31 cellular contexts compared by ENCODE assay signal in the genomic region with DNA sequence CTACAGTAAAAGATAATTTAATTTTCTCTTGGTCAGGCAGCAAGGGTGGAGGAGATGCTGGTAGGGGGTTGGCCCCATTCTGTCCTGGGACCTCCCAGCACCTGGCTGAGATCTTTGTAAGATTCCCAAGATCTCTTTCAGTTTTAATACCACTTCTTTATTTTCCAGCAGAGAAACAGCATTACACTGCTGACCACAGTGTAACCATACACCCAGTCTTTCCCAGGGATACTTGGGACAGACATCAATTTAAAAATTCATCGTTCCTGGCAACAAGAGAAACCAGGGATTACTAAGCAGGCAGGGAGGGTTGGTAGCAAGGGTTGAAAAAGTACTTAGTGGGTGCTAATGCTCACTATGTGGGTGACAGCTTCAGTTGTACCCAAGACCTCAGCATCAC.
"Had no signal": no experiment of that assay in that cellular context is flagged by ENCODE, and none has a peak within 500 bp of the region (broad histone marks: within the 10 kb centered on the region; RNA-seq: fewer than 3 reads in every experiment).

No MANE protein-coding gene starts in this region.

- H3K4me3 Mint-ChIP-seq: activated naive CD4-positive, alpha-beta T cell treated with anti-CD3 and anti-CD28 coated beads for 36 hours; activated naive CD8-positive, alpha-beta T cell treated with anti-CD3 and anti-CD28 coated beads for 36 hours; naive B cell; nephron progenitor cell; T-helper 2 cell treated with Interferon-gamma antibody and Interleukin-4, amounts not matched to agents 5 μg/mL and 100 μg/mL, for 36 hours had no signal

- H3K27me3 Mint-ChIP-seq: progenitor cell of endocrine pancreas had no signal

- H3K4me1 Mint-ChIP-seq: naive B cell, nephron progenitor cell had no signal

- H3K27me3 ChIP-seq: adrenal gland, ascending aorta, brain microvascular endothelial cell, dorsolateral prefrontal cortex, neutrophil, right lobe of liver, testis, transverse colon had no signal

- H3K36me3 Mint-ChIP-seq: activated naive CD8-positive, alpha-beta T cell treated with anti-CD3 and anti-CD28 coated beads for 36 hours; naive B cell had no signal

- DNase-seq: activated CD4-positive, alpha-beta T cell treated with anti-CD3 and anti-CD28 coated beads for 4 hours; activated CD4-positive, alpha-beta T cell treated with anti-CD3 and anti-CD28 coated beads, Interleukin-2, amount 50 U/mL, for 4 hours; activated effector memory CD4-positive, alpha-beta T cell treated with anti-CD3 and anti-CD28 coated beads, Interleukin-2, amount 50 U/mL, for 16 hours; activated naive CD4-positive, alpha-beta T cell treated with anti-CD3 and anti-CD28 coated beads for 36 hours; activated naive CD8-positive, alpha-beta T cell treated with anti-CD3 and anti-CD28 coated beads for 36 hours; activated T-cell treated with anti-CD3 and anti-CD28 coated beads for 4 hours; activated T-cell treated with anti-CD3 and anti-CD28 coated beads, Interleukin-2, amount 50 U/mL, for 72 hours; adrenal gland; brain microvascular endothelial cell; dorsolateral prefrontal cortex; effector memory CD4-positive, alpha-beta T cell; erythroblast; foreskin melanocyte; kidney glomerular epithelial cell; lower lobe of right lung; mesendoderm; naive B cell; nephron progenitor cell; right lobe of liver; stimulated activated CD4-positive, alpha-beta T cell treated with anti-CD3 and anti-CD28 coated beads, Interleukin-12 subunit alpha, Interleukin-12 subunit beta, amount 100 ng/mL, for 4 hours; stimulated activated CD4-positive, alpha-beta T cell treated with anti-CD3 and anti-CD28 coated beads, Interleukin-4, amount 100 ng/mL, for 1 hour; stimulated activated naive CD8-positive, alpha-beta T cell treated with anti-CD3 and anti-CD28 coated beads, Interleukin-15, Interleukin-2, amounts not matched to agents 100 U/mL and 50 U/mL, for 24 hours; testis; transverse colon had no signal

- H3K27ac Mint-ChIP-seq: activated naive CD4-positive, alpha-beta T cell treated with anti-CD3 and anti-CD28 coated beads for 36 hours; activated naive CD8-positive, alpha-beta T cell treated with anti-CD3 and anti-CD28 coated beads for 36 hours; activated T-cell treated with anti-CD3 and anti-CD28 coated beads, Interleukin-2, amount 50 U/mL, for 72 hours; naive B cell; nephron progenitor cell; progenitor cell of endocrine pancreas; T-helper 2 cell treated with Interferon-gamma antibody and Interleukin-4, amounts not matched to agents 5 μg/mL and 100 μg/mL, for 36 hours had no signal

- H3K9me3 Mint-ChIP-seq: activated naive CD4-positive, alpha-beta T cell treated with anti-CD3 and anti-CD28 coated beads for 36 hours; activated naive CD8-positive, alpha-beta T cell treated with anti-CD3 and anti-CD28 coated beads for 36 hours; nephron progenitor cell had no signal

- H3K36me3 ChIP-seq: adrenal gland, ascending aorta, brain microvascular endothelial cell, lower lobe of right lung, neutrophil, right lobe of liver, transverse colon had no signal

- H3K27ac ChIP-seq: adrenal gland, ascending aorta, brain microvascular endothelial cell, coronary artery, dorsolateral prefrontal cortex, lower lobe of right lung, neutrophil, right lobe of liver, testis, transverse colon, VCaP had no signal

- H3K4me1 ChIP-seq: adrenal gland, ascending aorta, lower lobe of right lung, right lobe of liver, testis, transverse colon had no signal

- H3K4me3 ChIP-seq: adrenal gland, ascending aorta, coronary artery, dorsolateral prefrontal cortex, lower lobe of right lung, right lobe of liver, skin epidermis, testis, transverse colon had no signal

- H3K9me3 ChIP-seq: adrenal gland, ascending aorta, lower lobe of right lung, neutrophil, right lobe of liver, testis, transverse colon had no signal
